2 cellular contexts compared by ENCODE assay signal in genomic region chr18:3238742-3239141, GRCh38.
TF ChIP-seq lines count a peak whose summit lies in the region.

No MANE protein-coding gene starts in this region.

TF ChIP-seq in HEK293, 187 proteins besides CTCF, POLR2A, EP300 and RAD21 (continued from another document):
- TF ChIP-seq PRDM1 (tag by site-specific recombination; IDR thresholded peaks at IDR 0.05) (no peak), ZFP69B (tag by site-specific recombination; IDR thresholded peaks at IDR 0.05) (no peak)

TF ChIP-seq in SK-N-SH treated with all-trans-retinoic acid at 6 μM for 48 hours, 23 proteins besides CTCF, POLR2A, EP300 and RAD21 (continued from another document):
- TF ChIP-seq, protein P1, sequence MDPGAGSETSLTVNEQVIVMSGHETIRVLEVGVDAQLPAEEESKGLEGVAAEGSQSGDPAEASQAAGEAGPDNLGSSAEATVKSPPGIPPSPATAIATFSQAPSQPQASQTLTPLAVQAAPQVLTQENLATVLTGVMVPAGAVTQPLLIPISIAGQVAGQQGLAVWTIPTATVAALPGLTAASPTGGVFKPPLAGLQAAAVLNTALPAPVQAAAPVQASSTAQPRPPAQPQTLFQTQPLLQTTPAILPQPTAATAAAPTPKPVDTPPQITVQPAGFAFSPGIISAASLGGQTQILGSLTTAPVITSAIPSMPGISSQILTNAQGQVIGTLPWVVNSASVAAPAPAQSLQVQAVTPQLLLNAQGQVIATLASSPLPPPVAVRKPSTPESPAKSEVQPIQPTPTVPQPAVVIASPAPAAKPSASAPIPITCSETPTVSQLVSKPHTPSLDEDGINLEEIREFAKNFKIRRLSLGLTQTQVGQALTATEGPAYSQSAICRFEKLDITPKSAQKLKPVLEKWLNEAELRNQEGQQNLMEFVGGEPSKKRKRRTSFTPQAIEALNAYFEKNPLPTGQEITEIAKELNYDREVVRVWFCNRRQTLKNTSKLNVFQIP (CRISPR knock-in tag; IDR thresholded peaks at IDR 0.05; ENCODE audit: borderline replicate concordance, low read depth): no peak
